Comparison of ENCODE assay signal across 25 cellular contexts in genomic region chr18:63232826-63233225, GRCh38.
DNase-seq lines count a peak whose midpoint lies in the region; ATAC-seq and TF ChIP-seq lines count a peak whose summit lies in the region.
"Had no signal": no experiment of that assay in that cellular context is flagged by ENCODE, and none has a peak within 500 bp of the region (broad histone marks: within the 10 kb centered on the region; RNA-seq: fewer than 3 reads in every experiment).

No MANE protein-coding gene starts in this region.

- peak overlapping the region; percentile 89 for H3K27ac Mint-ChIP-seq in activated naive CD8-positive, alpha-beta T cell treated with anti-CD3 and anti-CD28 coated beads for 36 hours
- H3K27ac Mint-ChIP-seq in stimulated activated memory B cell treated with anti-CD40 and anti-IgM and Interleukin-4, amounts not matched to agents 10 μg/mL and 1 μg/mL and 100 μg/mL, for 72 hours: peak overlapping the region; percentile 50

- ATAC-seq in activated T-cell treated with anti-CD3 and anti-CD28 coated beads, Interleukin-2, amount 50 U/mL, for 4 hours: peak in 1 of 2 donors; percentile 15
- peak; percentile 76 for ATAC-seq in DND-41 (ENCODE audit: insufficient read depth, low read depth)
- ATAC-seq in stimulated activated memory B cell treated with anti-CD40 and anti-IgM and Interleukin-4, amounts not matched to agents 10 μg/mL and 1 μg/mL and 100 μg/mL, for 72 hours: no peak
- ATAC-seq: gastroesophageal sphincter, pancreas, PC-3, right cardiac atrium had no signal

- no peak overlapping the region for H3K4me3 ChIP-seq in DND-41 (ENCODE audit: low read depth in 1 of 2, low read length in 2 of 2)
- H3K4me3 ChIP-seq: ascending aorta, esophagus squamous epithelium, gastroesophageal sphincter, pancreas, thoracic aorta had no signal

- peaks cover 39% of the 10 kb centered on the region for H3K4me1 ChIP-seq in DND-41 (ENCODE audit: insufficient read depth, low read length)

- no peaks in the 10 kb centered on the region for H3K9me3 ChIP-seq in DND-41 (ENCODE audit: insufficient read depth, low read length, severe bottlenecking)
- H3K9me3 ChIP-seq: ascending aorta, esophagus squamous epithelium, gastroesophageal sphincter, pancreas, thoracic aorta had no signal

- no peak overlapping the region for H3K4me2 ChIP-seq in DND-41 (ENCODE audit: insufficient read depth, low read length)

- H3K27me3 Mint-ChIP-seq in activated T-cell treated with anti-CD3 and anti-CD28 coated beads, Interleukin-2, amount 50 U/mL, for 4 hours (ENCODE audit: low read depth): no peaks in the 10 kb centered on the region
- no peaks in the 10 kb centered on the region for H3K27me3 Mint-ChIP-seq in activated naive CD8-positive, alpha-beta T cell treated with anti-CD3 and anti-CD28 coated beads for 36 hours
- H3K27me3 Mint-ChIP-seq in stimulated activated memory B cell treated with anti-CD40 and anti-IgM and Interleukin-4, amounts not matched to agents 10 μg/mL and 1 μg/mL and 100 μg/mL, for 72 hours: no peaks in the 10 kb centered on the region
- H3K27me3 Mint-ChIP-seq: memory B cell had no signal

- no peak overlapping the region for H3K9ac ChIP-seq in DND-41 (ENCODE audit: low read depth, low read length)

- no peaks in the 10 kb centered on the region for H3K27me3 ChIP-seq in DND-41 (ENCODE audit: insufficient read depth, low read length, poor library complexity)
- H3K27me3 ChIP-seq: ascending aorta, esophagus squamous epithelium, gastroesophageal sphincter, pancreas had no signal

- TF ChIP-seq CTCF in DND-41 (IDR thresholded peaks at IDR 0.05; ENCODE audit: borderline replicate concordance, extremely low read depth, low read length, poor library complexity, severe bottlenecking): no peak

- peaks cover 86% of the 10 kb centered on the region for H3K4me1 Mint-ChIP-seq in activated T-cell treated with anti-CD3 and anti-CD28 coated beads, Interleukin-2, amount 50 U/mL, for 4 hours (ENCODE audit: low read depth)
- H3K4me1 Mint-ChIP-seq in activated naive CD8-positive, alpha-beta T cell treated with anti-CD3 and anti-CD28 coated beads for 36 hours: peaks cover 85% of the 10 kb centered on the region
- peaks cover 71% of the 10 kb centered on the region for H3K4me1 Mint-ChIP-seq in stimulated activated memory B cell treated with anti-CD40 and anti-IgM and Interleukin-4, amounts not matched to agents 10 μg/mL and 1 μg/mL and 100 μg/mL, for 72 hours

- H3K27ac ChIP-seq in DND-41 (ENCODE audit: low read length): no peak overlapping the region
- H3K27ac ChIP-seq: ascending aorta, C4-2B, esophagus squamous epithelium, pancreas, thoracic aorta, VCaP had no signal

- peaks cover 7% of the 10 kb centered on the region for H3K9me3 Mint-ChIP-seq in activated T-cell treated with anti-CD3 and anti-CD28 coated beads, Interleukin-2, amount 50 U/mL, for 4 hours
- H3K9me3 Mint-ChIP-seq in activated naive CD8-positive, alpha-beta T cell treated with anti-CD3 and anti-CD28 coated beads for 36 hours: peaks cover 21% of the 10 kb centered on the region
- H3K9me3 Mint-ChIP-seq in stimulated activated memory B cell treated with anti-CD40 and anti-IgM and Interleukin-4, amounts not matched to agents 10 μg/mL and 1 μg/mL and 100 μg/mL, for 72 hours: peaks cover 3% of the 10 kb centered on the region
- H3K9me3 Mint-ChIP-seq: memory B cell had no signal

- peaks cover 91% of the 10 kb centered on the region for H3K79me2 ChIP-seq in DND-41 (ENCODE audit: insufficient read depth, low read length)

- no peak for DNase-seq in activated T-cell treated with anti-CD3 and anti-CD28 coated beads, Interleukin-2, amount 50 U/mL, for 4 hours
- no peak for DNase-seq in activated T-cell treated with anti-CD3 and anti-CD28 coated beads, Interleukin-2, amount 50 U/mL, for 48 hours
- DNase-seq in DND-41: no peak
- no peak for DNase-seq in activated naive CD8-positive, alpha-beta T cell treated with anti-CD3 and anti-CD28 coated beads for 36 hours
- DNase-seq in NCI-H2081 (lab: John Stamatoyannopoulos, UW): no peak
- DNase-seq in epidermal melanocyte (ENCODE audit: insufficient read length, low spot score): no peak
- DNase-seq in NCI-H1417 (lab: John Stamatoyannopoulos, UW): no peak
- DNase-seq: activated effector memory CD4-positive, alpha-beta T cell treated with Interleukin-2 at 50 U/mL for 16 hours; DMS79; effector CD8-positive, alpha-beta T cell; esophagus squamous epithelium; kidney glomerular epithelial cell; NCI-H1694; NCI-H226; pancreas; PC-3; right cardiac atrium; SIG-M5 had no signal

- peaks cover 12% of the 10 kb centered on the region for H4K20me1 ChIP-seq in DND-41 (ENCODE audit: insufficient read depth, low read length)

- H3K36me3 ChIP-seq in DND-41 (ENCODE audit: insufficient read depth, low read length): peaks cover 22% of the 10 kb centered on the region
- H3K36me3 ChIP-seq: ascending aorta, esophagus squamous epithelium, gastroesophageal sphincter, pancreas, thoracic aorta had no signal

- peak overlapping the region; percentile 37 for H3K4me3 Mint-ChIP-seq in activated T-cell treated with anti-CD3 and anti-CD28 coated beads, Interleukin-2, amount 50 U/mL, for 4 hours
- no peak overlapping the region for H3K4me3 Mint-ChIP-seq in activated naive CD8-positive, alpha-beta T cell treated with anti-CD3 and anti-CD28 coated beads for 36 hours
- H3K4me3 Mint-ChIP-seq in stimulated activated memory B cell treated with anti-CD40 and anti-IgM and Interleukin-4, amounts not matched to agents 10 μg/mL and 1 μg/mL and 100 μg/mL, for 72 hours: no peak overlapping the region
- H3K4me3 Mint-ChIP-seq: memory B cell had no signal

- no peak overlapping the region for H2AFZ ChIP-seq in DND-41 (ENCODE audit: low read depth, low read length)

- peaks cover 30% of the 10 kb centered on the region for H3K36me3 Mint-ChIP-seq in activated T-cell treated with anti-CD3 and anti-CD28 coated beads, Interleukin-2, amount 50 U/mL, for 4 hours (ENCODE audit: insufficient read depth)
- peaks cover 74% of the 10 kb centered on the region for H3K36me3 Mint-ChIP-seq in activated naive CD8-positive, alpha-beta T cell treated with anti-CD3 and anti-CD28 coated beads for 36 hours
- peaks cover 71% of the 10 kb centered on the region for H3K36me3 Mint-ChIP-seq in stimulated activated memory B cell treated with anti-CD40 and anti-IgM and Interleukin-4, amounts not matched to agents 10 μg/mL and 1 μg/mL and 100 μg/mL, for 72 hours
